ENCODE assay signal across 29 cellular contexts in the genomic region with DNA sequence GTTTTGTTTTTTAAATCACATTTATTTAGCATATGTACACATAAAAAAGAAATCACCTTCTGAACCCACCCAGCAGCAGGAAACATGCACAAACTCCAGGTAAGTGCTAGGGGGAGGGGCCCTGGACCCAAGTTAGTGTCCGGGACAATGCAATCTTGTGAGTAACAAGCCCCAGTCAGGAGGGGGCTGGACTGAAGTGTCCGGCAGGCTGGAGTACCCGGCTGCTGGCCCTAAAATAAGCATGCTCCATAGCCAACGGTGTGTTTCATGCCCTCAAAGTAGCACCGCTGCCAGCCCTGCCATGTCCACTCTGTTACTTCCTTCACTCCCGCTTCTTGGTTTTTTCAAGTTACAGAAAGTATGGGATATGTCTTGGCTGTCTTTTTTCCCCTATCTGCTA.
"Had no signal": no experiment of that assay in that cellular context is flagged by ENCODE, and none has a peak within 500 bp of the region (broad histone marks: within the 10 kb centered on the region; RNA-seq: fewer than 3 reads in every experiment).

No MANE protein-coding gene starts in this region.

- H3K27me3 ChIP-seq: colonic mucosa, esophagus squamous epithelium, gastrocnemius medialis, heart right ventricle, left lung had no signal

- H3K27me3 Mint-ChIP-seq: dendritic cell treated with granulocyte-macrophage colony-stimulating factor and Interleukin-4, amounts not matched to agents 40 ng/mL and 50 ng/mL, for 4 days; effector memory CD8-positive, alpha-beta T cell; naive B cell had no signal

- H3K36me3 ChIP-seq: colonic mucosa had no signal

- H3K27ac Mint-ChIP-seq: dendritic cell treated with granulocyte-macrophage colony-stimulating factor and Interleukin-4, amounts not matched to agents 40 ng/mL and 50 ng/mL, for 4 days; immature natural killer cell; mesothelial cell of epicardium had no signal

- ATAC-seq: effector memory CD8-positive, alpha-beta T cell; esophagus mucosa; gastrocnemius medialis; heart right ventricle; left colon; left lung; left ventricle myocardium superior; lower lobe of right lung; mucosa of descending colon had no signal

- H3K4me1 ChIP-seq: colonic mucosa, left lung, lower lobe of right lung had no signal

- H3K9me3 Mint-ChIP-seq: dendritic cell treated with granulocyte-macrophage colony-stimulating factor and Interleukin-4, amounts not matched to agents 40 ng/mL and 50 ng/mL, for 4 days; effector memory CD8-positive, alpha-beta T cell; endodermal cell; immature natural killer cell; mesothelial cell of epicardium; naive B cell had no signal

- H3K4me1 Mint-ChIP-seq: immature natural killer cell, naive B cell had no signal

- H3K4me3 ChIP-seq: colonic mucosa, esophagus squamous epithelium, gastrocnemius medialis, heart right ventricle, left lung, lower lobe of right lung, mucosa of descending colon had no signal

- H3K4me3 Mint-ChIP-seq: dendritic cell treated with granulocyte-macrophage colony-stimulating factor and Interleukin-4, amounts not matched to agents 40 ng/mL and 50 ng/mL, for 4 days; effector memory CD8-positive, alpha-beta T cell; endodermal cell; immature natural killer cell; mesothelial cell of epicardium; naive B cell had no signal

- H3K27ac ChIP-seq: colonic mucosa, epithelial cell of prostate, esophagus squamous epithelium, gastrocnemius medialis, heart right ventricle, left lung, lower lobe of right lung had no signal

- DNase-seq: colonic mucosa; cortex of kidney; effector CD8-positive, alpha-beta T cell; effector memory CD8-positive, alpha-beta T cell; endodermal cell; erythroblast; esophagus squamous epithelium; foreskin fibroblast; foreskin melanocyte; gastrocnemius medialis; glutamatergic neuron; head of caudate nucleus; heart right ventricle; hippocampal formation; immature natural killer cell; islet precursor cell; kidney; kidney glomerular epithelial cell; left colon; left lung; left ventricle myocardium superior; lower lobe of right lung; mesenchymal stem cell; mucosa of descending colon; naive B cell had no signal

- H3K9me3 ChIP-seq: colonic mucosa, esophagus squamous epithelium, gastrocnemius medialis, heart right ventricle, left lung, lower lobe of right lung, mucosa of descending colon had no signal
